In genomic region chr10:10911035-10911434, GRCh38 we compare ENCODE assay signal across 1 cellular context.
TF ChIP-seq lines count a peak whose summit lies in the region.

No MANE protein-coding gene starts in this region.

TF ChIP-seq in IMR-90, 13 proteins besides CTCF, POLR2A, EP300 and RAD21:
- no peak for TF ChIP-seq BHLHE40 (IDR thresholded peaks at IDR 0.05; ENCODE audit: low read depth, low read length)
- TF ChIP-seq FOS (IDR thresholded peaks at IDR 0.05; ENCODE audit: low read depth, low read length), result no peak
- no peak for TF ChIP-seq ELK1 (IDR thresholded peaks at IDR 0.05; ENCODE audit: borderline replicate concordance, low read depth, low read length)
- TF ChIP-seq RCOR1 (IDR thresholded peaks at IDR 0.05; ENCODE audit: insufficient replicate concordance, low read length), result no peak
- no peak for TF ChIP-seq MXI1 (IDR thresholded peaks at IDR 0.05; ENCODE audit: borderline replicate concordance, low read depth, low read length)
- TF ChIP-seq MAFK (IDR thresholded peaks at IDR 0.05; ENCODE audit: low read depth, low read length), result no peak
- TF ChIP-seq CHD1 (IDR thresholded peaks at IDR 0.05; ENCODE audit: low read depth, low read length), result no peak
- no peak for TF ChIP-seq MAZ (IDR thresholded peaks at IDR 0.05; ENCODE audit: borderline replicate concordance, low read depth, low read length)
